21 cellular contexts compared by ENCODE assay signal in genomic region chr4:99351487-99351886, GRCh38. TPM values are rescaled to one million over a fixed set of nuclear protein-coding genes. Genes with fewer than 3 reads are reported as not detected.
"Had no signal": no experiment of that assay in that cellular context is flagged by ENCODE, and none has a peak within 500 bp of the region (broad histone marks: within the 10 kb centered on the region; RNA-seq: fewer than 3 reads in every experiment).

No MANE protein-coding gene starts in this region.

- H3K27me3 ChIP-seq: body of pancreas, foreskin keratinocyte, pancreas, sigmoid colon, testis, tibial nerve had no signal

- H3K9me3 ChIP-seq: body of pancreas, pancreas, prostate gland, sigmoid colon, testis, tibial nerve had no signal

- H3K4me1 ChIP-seq: foreskin keratinocyte, prostate gland had no signal

- DNase-seq: body of pancreas; effector CD4-positive, alpha-beta T cell; endodermal cell; erythroblast; foreskin keratinocyte; head of caudate nucleus; hippocampal formation; mesendoderm; naive B cell; occipital lobe; pancreas; sigmoid colon; stimulated activated CD4-positive, alpha-beta T cell treated with anti-CD3 and anti-CD28 coated beads, Interleukin-12 subunit alpha, Interleukin-12 subunit beta, amount 100 ng/mL, for 4 hours; testis had no signal

- ATAC-seq: body of pancreas; foreskin keratinocyte; pancreas; stimulated activated memory B cell treated with anti-CD40 and anti-IgM and Interleukin-4, amounts not matched to agents 10 μg/mL and 1 μg/mL and 100 μg/mL, for 72 hours had no signal

- H3K36me3 ChIP-seq: pancreas, prostate gland, sigmoid colon had no signal

- H3K27ac ChIP-seq: body of pancreas, foreskin keratinocyte, pancreas, prostate gland, sigmoid colon, skin epidermis, testis had no signal

- H3K4me3 ChIP-seq: body of pancreas, lung, prostate gland, sigmoid colon, skin epidermis, testis had no signal

RNA-seq across cellular contexts. Expression of gene ADH1C, which starts 1.1 kb away (rescaled TPM):
- total RNA-seq: endodermal cell, endothelial cell of umbilical vein, foreskin keratinocyte, mononuclear cell, occipital lobe had no signal
- polyA plus RNA-seq: endothelial cell of umbilical vein, foreskin keratinocyte had no signal

RNA-seq across cellular contexts. Expression of gene ADH1B, which starts 30.3 kb away (rescaled TPM):
- total RNA-seq: endodermal cell, endothelial cell of umbilical vein, foreskin keratinocyte, mononuclear cell had no signal
- polyA plus RNA-seq: endothelial cell of umbilical vein, foreskin keratinocyte had no signal
